In the genomic region with DNA sequence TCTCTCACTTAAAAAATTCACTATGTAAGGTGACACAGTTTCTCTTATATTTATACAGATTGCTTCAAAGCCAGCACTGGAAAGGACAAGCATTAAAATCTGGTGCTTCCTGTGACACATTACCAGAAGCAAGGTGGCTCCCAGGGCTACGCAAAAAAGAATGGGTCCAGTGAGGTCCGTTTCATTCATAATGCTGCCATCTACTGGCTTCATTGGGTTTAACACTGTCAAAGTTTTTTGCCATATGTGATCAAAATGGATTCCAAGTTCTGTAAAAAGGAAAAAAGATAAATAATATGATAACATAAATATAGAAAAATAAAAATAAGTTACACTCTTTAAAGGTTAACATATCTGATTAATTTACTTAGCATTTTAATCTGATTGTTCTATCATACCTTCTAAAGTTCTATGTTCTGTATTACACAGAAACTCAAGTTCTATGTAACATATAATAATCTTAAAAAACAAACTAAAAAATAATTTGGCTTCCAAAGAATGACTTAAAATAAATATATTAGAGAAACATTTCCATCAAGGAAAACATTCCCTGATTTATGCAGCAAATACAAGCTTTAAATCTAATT, we compare ENCODE assay signal across 9 cellular contexts. TPM values are rescaled to one million over a fixed set of nuclear protein-coding genes. Genes with fewer than 3 reads are reported as not detected.
DNase-seq lines count a peak whose midpoint lies in the region; ATAC-seq, FAIRE-seq and TF ChIP-seq lines count a peak whose summit lies in the region.
"Had no signal": no experiment of that assay in that cellular context is flagged by ENCODE, and none has a peak within 500 bp of the region (broad histone marks: within the 10 kb centered on the region; RNA-seq: fewer than 3 reads in every experiment).

No MANE protein-coding gene starts in this region.

- H3K9me3 Mint-ChIP-seq in activated B cell treated with CpG ODN at 0.5 μM for 24 hours (no peaks in the 10 kb centered on the region), naive B cell (no peaks in the 10 kb centered on the region)

- TF ChIP-seq POLR2A in erythroblast (IDR thresholded peaks at IDR 0.05; ENCODE audit: low read length), result no peak

- peak; percentile 94 for ATAC-seq in GM19043 (IDR thresholded peaks at IDR 0.05; ENCODE audit: low read depth, unreplicated experiment)
- peak; percentile 98 for ATAC-seq in HG03097 (IDR thresholded peaks at IDR 0.05; ENCODE audit: low FRiP score, unreplicated experiment)
- peak; percentile 77 for ATAC-seq in activated B cell treated with CpG ODN at 0.5 μM for 24 hours (ENCODE audit: low read depth)
- ATAC-seq in naive B cell (ENCODE audit: low read depth in 2 of 2), result peak; percentile 81 to 85

- H3K27ac Mint-ChIP-seq in activated B cell treated with CpG ODN at 0.5 μM for 24 hours (no peak overlapping the region), naive B cell (peak overlapping the region in 2 of 6 donors; percentile 17 to 52)

- POLR2A ChIA-PET in activated B cell treated with CpG ODN at 0.5 μM for 24 hours (lab: Charles Lee), result no interaction called here

- CTCF ChIA-PET in activated B cell treated with CpG ODN at 0.5 μM for 24 hours (lab: Charles Lee), result interaction anchor here (1.1 to 1.2 kb wide), 2 partner anchors 1498 kb away, joined by 3 to 4 read pairs; no protein-coding TSS in a partner anchor

- H3K27me3 Mint-ChIP-seq in activated B cell treated with CpG ODN at 0.5 μM for 24 hours (peaks cover 2% of the 10 kb centered on the region), naive B cell (no peaks in the 10 kb centered on the region)

- H3K4me1 Mint-ChIP-seq in activated B cell treated with CpG ODN at 0.5 μM for 24 hours (no peaks in the 10 kb centered on the region), naive B cell (peaks cover 0 to 5% (median 0%) of the 10 kb centered on the region in 3 donors)

- TF ChIP-seq CTCF in activated B cell treated with CpG ODN at 0.5 μM for 24 hours (IDR thresholded peaks at IDR 0.05), result no peak

- FAIRE-seq in urothelium cell line (lab: Jason Lieb, UNC), result peak; percentile 44

- intact Hi-C loops in activated B cell treated with CpG ODN at 0.5 μM for 24 hours (cut with micrococcal nuclease), result loop anchor here (1.0 kb wide), 1 partner anchor 1497 kb away; no protein-coding TSS in a partner anchor

- H3K4me3 Mint-ChIP-seq in activated B cell treated with CpG ODN at 0.5 μM for 24 hours (no peak overlapping the region), naive B cell (no peak overlapping the region)

- DNase-seq in COR-L47 (lab: John Stamatoyannopoulos, UW) (peak; percentile 47), NCI-H2171 (lab: John Stamatoyannopoulos, UW) (peak; percentile 7), activated B cell treated with CpG ODN at 0.5 μM for 24 hours (no peak), erythroblast (lab: John Stamatoyannopoulos, UW) (peak; percentile 49 to 61), naive B cell (peak; percentile 23), urothelium cell line (ENCODE audit: low spot score) (peak; percentile 58)

- H3K36me3 Mint-ChIP-seq in activated B cell treated with CpG ODN at 0.5 μM for 24 hours (ENCODE audit: low read depth), result no peaks in the 10 kb centered on the region
- no peaks in the 10 kb centered on the region for H3K36me3 Mint-ChIP-seq in naive B cell

RNA-seq across cellular contexts. Expression of gene YIPF7, which starts 22.1 kb away (rescaled TPM):
- not detected in 2 replicates for total RNA-seq in activated B cell treated with CpG ODN at 0.5 μM for 24 hours
- not detected for polyA plus RNA-seq in naive B cell (ENCODE audit: low read depth in 6 of 6)
- total RNA-seq: subcutaneous adipose tissue had no signal

RNA-seq across cellular contexts. Expression of gene GUF1, which starts 48.8 kb away (rescaled TPM):
- total RNA-seq in activated B cell treated with CpG ODN at 0.5 μM for 24 hours, result 21.5 and 26.0 TPM in 2 replicates
- polyA plus RNA-seq in naive B cell (ENCODE audit: low read depth in 6 of 6), result 10 to 100 TPM in 5 of 6 donors, 1 to 10 TPM in 1; 6.6 to 19.6 (median 14.4) TPM
